8 cellular contexts compared by ENCODE assay signal in genomic region chr11:123166095-123166559, GRCh38. TPM values are rescaled to one million over a fixed set of nuclear protein-coding genes. Genes with fewer than 3 reads are reported as not detected.
DNase-seq lines count a peak whose midpoint lies in the region; ATAC-seq, FAIRE-seq and TF ChIP-seq lines count a peak whose summit lies in the region.

No MANE protein-coding gene starts in this region.

- TF ChIP-seq CTCF in DND-41 (IDR thresholded peaks at IDR 0.05; ENCODE audit: borderline replicate concordance, extremely low read depth, low read length, poor library complexity, severe bottlenecking) (peak; percentile 68), brain (conservative IDR thresholded peaks at IDR 0.05) (peak; percentile 49 to 61), lower lobe of right lung (IDR thresholded peaks at IDR 0.05) (peak; percentile 41)

- H3K4me3 ChIP-seq in DND-41 (ENCODE audit: low read depth in 1 of 2, low read length in 2 of 2) (no peak overlapping the region), lower lobe of right lung (no peak overlapping the region)

- intact Hi-C loops in lower lobe of right lung (cut with DNase I): no loop called here

- no peak overlapping the region for H3K9ac ChIP-seq in DND-41 (ENCODE audit: low read depth, low read length)

- H3K4me3 Mint-ChIP-seq in brain: peak overlapping the region in 1 of 5 experiments; percentile 9

- no peaks in the 10 kb centered on the region for H3K27me3 Mint-ChIP-seq in brain

- peaks cover 37% of the 10 kb centered on the region for H3K4me1 Mint-ChIP-seq in brain

- no peaks in the 10 kb centered on the region for H3K36me3 ChIP-seq in DND-41 (ENCODE audit: insufficient read depth, low read length)
- H3K36me3 ChIP-seq in lower lobe of right lung: no peaks in the 10 kb centered on the region

- no peak overlapping the region for H2AFZ ChIP-seq in DND-41 (ENCODE audit: low read depth, low read length)

- no peak overlapping the region for H3K4me2 ChIP-seq in DND-41 (ENCODE audit: insufficient read depth, low read length)

- no peaks in the 10 kb centered on the region for H3K4me1 ChIP-seq in DND-41 (ENCODE audit: insufficient read depth, low read length)
- H3K4me1 ChIP-seq in lower lobe of right lung: no peaks in the 10 kb centered on the region

- ATAC-seq in DND-41 (ENCODE audit: insufficient read depth, low read depth) (peak; percentile 48; the same call in 1 of the 3 replicates), lower lobe of right lung (peak; percentile 66 to 68), HG02938 (IDR thresholded peaks at IDR 0.05; ENCODE audit: unreplicated experiment) (no peak)

- peaks cover 0 to 4% (median 0%) of the 10 kb centered on the region in 5 experiments for H3K9me3 Mint-ChIP-seq in brain

- peak overlapping the region; percentile 24 to 87 (median 42) for H3K27ac Mint-ChIP-seq in brain

- DNase-seq in DND-41: peak; percentile 18
- peak; percentile 49 for DNase-seq in HuH-7 (ENCODE audit: low spot score)
- peak; percentile 51 for DNase-seq in lower lobe of right lung
- DNase-seq in DMS79 (lab: John Stamatoyannopoulos, UW): no peak
- DNase-seq in activated effector memory CD4-positive, alpha-beta T cell treated with anti-CD3 and anti-CD28 coated beads, Interleukin-2, amount 50 U/mL, for 16 hours: no peak
- DNase-seq in RCC 7860 (ENCODE audit: low spot score): no peak

- H3K79me2 ChIP-seq in DND-41 (ENCODE audit: insufficient read depth, low read length): no peaks in the 10 kb centered on the region

- FAIRE-seq in RCC 7860 (lab: Jason Lieb, UNC): no peak

- H3K27ac ChIP-seq in DND-41 (ENCODE audit: low read length): no peak overlapping the region
- H3K27ac ChIP-seq in lower lobe of right lung: peak overlapping the region; percentile 9

- no peaks in the 10 kb centered on the region for H3K9me3 ChIP-seq in DND-41 (ENCODE audit: insufficient read depth, low read length, severe bottlenecking)
- no peaks in the 10 kb centered on the region for H3K9me3 ChIP-seq in lower lobe of right lung

- H3K27me3 ChIP-seq in DND-41 (ENCODE audit: insufficient read depth, low read length, poor library complexity): peaks cover 4% of the 10 kb centered on the region
- H3K27me3 ChIP-seq in lower lobe of right lung (ENCODE audit: low read depth): no peaks in the 10 kb centered on the region

- no peaks in the 10 kb centered on the region for H4K20me1 ChIP-seq in DND-41 (ENCODE audit: insufficient read depth, low read length)

- peaks cover 9% of the 10 kb centered on the region for H3K36me3 Mint-ChIP-seq in brain

RNA-seq across cellular contexts. Expression of gene CLMP, which starts 28.9 kb away (rescaled TPM):
- polyA plus RNA-seq in brain (ENCODE audit: insufficient read depth, low read depth, low replicate concordance): 17.6 TPM
- 15.1 TPM for total RNA-seq in lower lobe of right lung

Comparison
In these comparisons a context has a peak if more than half of its experiments do, and no peak if none do; other contexts are left out.
1. DNase-seq: peak in DND-41 (single experiment), HuH-7 (single experiment) and lower lobe of right lung (single experiment); none in DMS79 (single experiment), activated effector memory CD4-positive, alpha-beta T cell treated with anti-CD3 and anti-CD28 coated beads, Interleukin-2, amount 50 U/mL, for 16 hours (single experiment) and RCC 7860 (single experiment).
2. Peak in every context shown above with its lines, with median percentiles within 50 percentile points of each other: CTCF ChIP-seq.